Comparison of ENCODE assay signal across 17 cellular contexts in the genomic region with DNA sequence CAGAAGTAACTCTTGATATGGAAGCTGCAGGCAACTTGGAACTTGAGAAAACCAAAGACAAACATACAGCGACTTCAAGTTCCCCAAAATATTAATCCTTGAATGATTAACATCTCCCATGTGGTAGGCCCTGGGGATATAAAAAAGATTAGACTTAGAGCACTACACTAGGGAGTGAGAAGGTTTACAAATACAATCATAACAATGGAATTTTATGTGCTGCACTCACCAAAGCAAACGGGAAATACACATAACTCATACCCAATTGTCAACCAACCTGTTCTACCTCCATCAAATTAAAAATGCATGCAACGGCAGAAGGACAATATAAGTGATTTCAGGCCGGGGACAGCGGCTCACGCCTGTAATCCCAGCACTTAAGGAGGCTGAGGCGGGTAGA. TPM values are rescaled to one million over a fixed set of nuclear protein-coding genes. Genes with fewer than 3 reads are reported as not detected.
DNase-seq lines count a peak whose midpoint lies in the region; ATAC-seq and TF ChIP-seq lines count a peak whose summit lies in the region.
"Had no signal": no experiment of that assay in that cellular context is flagged by ENCODE, and none has a peak within 500 bp of the region (broad histone marks: within the 10 kb centered on the region; RNA-seq: fewer than 3 reads in every experiment).

No MANE protein-coding gene starts in this region.

- ATAC-seq in HG02973 (IDR thresholded peaks at IDR 0.05; ENCODE audit: unreplicated experiment) (no peak), HG03571 (IDR thresholded peaks at IDR 0.05; ENCODE audit: unreplicated experiment) (no peak)

- H3K36me3 ChIP-seq in Loucy (ENCODE audit: insufficient read depth, low read length), result no peaks in the 10 kb centered on the region
- H3K36me3 ChIP-seq in adipocyte (ENCODE audit: control insufficient read depth, insufficient read depth, low read length, severe bottlenecking), result no peaks in the 10 kb centered on the region
- no peaks in the 10 kb centered on the region for H3K36me3 ChIP-seq in stomach
- H3K36me3 ChIP-seq: left ventricle myocardium inferior, suprapubic skin had no signal

- CTCF ChIA-PET in activated naive CD4-positive, alpha-beta T cell treated with anti-CD3 and anti-CD28 coated beads, Interleukin-2, amount 10 ng/mL, durations not matched to agents 7 days and 5 days (lab: Charles Lee), result no interaction called here

- H3K4me1 Mint-ChIP-seq in activated naive CD4-positive, alpha-beta T cell treated with anti-CD3 and anti-CD28 coated beads, Interleukin-2, amount 10 ng/mL, durations not matched to agents 7 days and 5 days, result peaks cover 30% of the 10 kb centered on the region

- H3K9ac ChIP-seq in Loucy (ENCODE audit: low read depth, low read length, poor library complexity, severe bottlenecking) (no peak overlapping the region), adipocyte (ENCODE audit: low read length) (no peak overlapping the region)
- H3K9ac ChIP-seq: BLaER1 had no signal

- peaks cover 14% of the 10 kb centered on the region for H3K36me3 Mint-ChIP-seq in activated naive CD4-positive, alpha-beta T cell treated with anti-CD3 and anti-CD28 coated beads, Interleukin-2, amount 10 ng/mL, durations not matched to agents 7 days and 5 days

- no peak overlapping the region for H3K27ac ChIP-seq in stomach
- H3K27ac ChIP-seq: BLaER1, left ventricle myocardium inferior, suprapubic skin had no signal

- H3K4me1 ChIP-seq in Loucy (ENCODE audit: insufficient read depth, low read length, poor library complexity, severe bottlenecking), result peaks cover 38% of the 10 kb centered on the region
- H3K4me1 ChIP-seq in adipocyte (ENCODE audit: control insufficient read depth, insufficient read depth, low read length), result peaks cover 8% of the 10 kb centered on the region
- H3K4me1 ChIP-seq in stomach, result peaks cover 5 to 22% (median 16%) of the 10 kb centered on the region in 4 donors

- no peak for TF ChIP-seq CTCF in Loucy (conservative IDR thresholded peaks at IDR 0.05; ENCODE audit: low read length)
- no peak for TF ChIP-seq CTCF in stomach (IDR thresholded peaks at IDR 0.05)

- H3F3A ChIP-seq in Loucy (ENCODE audit: low read depth), result no peaks in the 10 kb centered on the region

- H3K27me3 Mint-ChIP-seq in activated naive CD4-positive, alpha-beta T cell treated with anti-CD3 and anti-CD28 coated beads, Interleukin-2, amount 10 ng/mL, durations not matched to agents 7 days and 5 days, result no peaks in the 10 kb centered on the region

- H3K79me2 ChIP-seq in Loucy (ENCODE audit: insufficient read depth, low read length), result peaks cover 54% of the 10 kb centered on the region; the same call in 1 of the 2 replicates

- no peak overlapping the region for H2AFZ ChIP-seq in Loucy (ENCODE audit: low read length)

- H3K9me2 ChIP-seq in Loucy (replicated peaks; ENCODE audit: low read depth, low read length), result no peaks in the 10 kb centered on the region

- peak overlapping the region; percentile 45 for H3K4me2 ChIP-seq in Loucy (ENCODE audit: low read depth, low read length, poor library complexity, severe bottlenecking)
- H3K4me2 ChIP-seq: BLaER1 had no signal

- H3K27ac Mint-ChIP-seq in activated naive CD4-positive, alpha-beta T cell treated with anti-CD3 and anti-CD28 coated beads, Interleukin-2, amount 10 ng/mL, durations not matched to agents 7 days and 5 days, result no peak overlapping the region
- H3K27ac Mint-ChIP-seq: progenitor cell of endocrine pancreas had no signal

- no peaks in the 10 kb centered on the region for H3K9me3 Mint-ChIP-seq in activated naive CD4-positive, alpha-beta T cell treated with anti-CD3 and anti-CD28 coated beads, Interleukin-2, amount 10 ng/mL, durations not matched to agents 7 days and 5 days

- TF ChIP-seq EP300 in stomach (IDR thresholded peaks at IDR 0.05), result no peak

- H3K27me3 ChIP-seq in Loucy (ENCODE audit: insufficient read depth, low read length, poor library complexity, severe bottlenecking) (no peaks in the 10 kb centered on the region), adipocyte (replicated peaks; ENCODE audit: control insufficient read depth, insufficient read depth, low read length) (no peaks in the 10 kb centered on the region), stomach (no peaks in the 10 kb centered on the region)
- H3K27me3 ChIP-seq: BLaER1, suprapubic skin had no signal

- H4K20me1 ChIP-seq in Loucy (ENCODE audit: insufficient read depth, low read length, poor library complexity, severe bottlenecking), result peaks cover 5% of the 10 kb centered on the region
- H4K20me1 ChIP-seq: BLaER1 had no signal

- H3K9me3 ChIP-seq in Loucy (ENCODE audit: insufficient read depth, low read depth, low read length) (no peaks in the 10 kb centered on the region), adipocyte (ENCODE audit: control insufficient read depth, low read length) (no peaks in the 10 kb centered on the region), stomach (no peaks in the 10 kb centered on the region)
- H3K9me3 ChIP-seq: BLaER1, left ventricle myocardium inferior, suprapubic skin had no signal

- 70 to 77% (median 72%) methylated on average over 7 of the region's 7 CpGs for WGBS in stomach, 5 donors

- no peak for TF ChIP-seq POLR2A in stomach (IDR thresholded peaks at IDR 0.05)

- DNase-seq in DMS153 treated with DMSO at 0.1 percent for 48 hours (lab: John Stamatoyannopoulos, UW; ENCODE audit: unreplicated experiment), result peak; percentile 68
- peak; percentile 37 for DNase-seq in adipocyte (ENCODE audit: low read depth)
- DNase-seq in lung microvascular endothelial cell (ENCODE audit: low read depth in 2 of 2), result peak; percentile 36 to 60
- DNase-seq in stomach, result no peak
- no peak for DNase-seq in activated naive CD4-positive, alpha-beta T cell treated with anti-CD3 and anti-CD28 coated beads, Interleukin-2, amount 10 ng/mL, durations not matched to agents 7 days and 5 days
- DNase-seq: activated CD4-positive, alpha-beta T cell treated with anti-CD3 and anti-CD28 coated beads for 4 hours; activated T-cell treated with anti-CD3 and anti-CD28 coated beads, Interleukin-2, amount 50 U/mL, for 1 hour; cerebellar nuclear complex; left ventricle myocardium inferior; NCI-H1105; T-helper 2 cell had no signal

- peak overlapping the region; percentile 7 for H3K4me3 ChIP-seq in Loucy (ENCODE audit: low read length, poor library complexity, severe bottlenecking)
- no peak overlapping the region for H3K4me3 ChIP-seq in adipocyte (ENCODE audit: low read length)
- H3K4me3 ChIP-seq in stomach, result no peak overlapping the region
- H3K4me3 ChIP-seq: BLaER1, left ventricle myocardium inferior, suprapubic skin had no signal

- no peak overlapping the region for H3K4me3 Mint-ChIP-seq in activated naive CD4-positive, alpha-beta T cell treated with anti-CD3 and anti-CD28 coated beads, Interleukin-2, amount 10 ng/mL, durations not matched to agents 7 days and 5 days

- intact Hi-C loops in stomach (cut with DNase I; ENCODE audit: low total_unique reads), result loop anchor here (10.0 kb wide), 1 partner anchor 191 kb away; no protein-coding TSS in a partner anchor

RNA-seq across cellular contexts. Expression of a gene that starts 3.7 kb away (rescaled TPM):
- total RNA-seq in lung microvascular endothelial cell (16.3 and 17.3 TPM in 2 replicates), stomach (100 to 1,000 TPM in 1 of 5 donors, 10 to 100 TPM in 3, 1 to 10 TPM in 1; 6.4 to 196 (median 34.7) TPM)
- 10 to 100 TPM; 11.2 to 23.2 (median 16.2) TPM for polyA plus RNA-seq in stomach

Comparison
In these comparisons a context has a peak if more than half of its experiments do, and no peak if none do; other contexts are left out.
1. DNase-seq: peak in DMS153 treated with DMSO at 0.1 percent for 48 hours (single experiment), adipocyte (single experiment) and lung microvascular endothelial cell (2 of 2); none in stomach (single experiment) and activated naive CD4-positive, alpha-beta T cell treated with anti-CD3 and anti-CD28 coated beads, Interleukin-2, amount 10 ng/mL, durations not matched to agents 7 days and 5 days (single experiment).